8 cellular contexts compared by ENCODE assay signal in the genomic region with DNA sequence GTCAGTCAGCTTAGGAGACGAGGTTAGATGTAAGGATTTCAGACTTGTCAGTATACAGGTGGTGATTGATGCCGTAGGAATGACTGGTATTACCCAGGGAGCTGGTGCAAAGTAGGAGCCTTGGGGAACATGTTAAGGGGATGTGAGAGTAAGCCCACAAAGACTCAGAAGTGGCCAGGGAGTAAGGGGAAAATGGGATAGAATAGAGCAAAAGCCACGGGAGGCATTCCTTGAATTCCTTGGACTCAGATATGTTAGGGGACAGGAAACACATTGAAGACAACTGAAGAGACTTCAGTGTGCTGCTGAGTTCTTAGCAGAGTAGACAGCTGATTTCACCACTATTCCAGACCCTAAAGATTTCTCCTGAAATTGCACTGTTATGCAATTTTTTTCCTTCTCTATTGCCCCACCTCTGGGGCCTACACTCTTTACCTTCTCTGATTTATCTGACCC. TPM values are rescaled to one million over a fixed set of nuclear protein-coding genes. Genes with fewer than 3 reads are reported as not detected.
DNase-seq lines count a peak whose midpoint lies in the region; ATAC-seq, FAIRE-seq and TF ChIP-seq lines count a peak whose summit lies in the region.

No MANE protein-coding gene starts in this region.

- H3K27me3 ChIP-seq in adipocyte (replicated peaks; ENCODE audit: control insufficient read depth, insufficient read depth, low read length): no peaks in the 10 kb centered on the region

- peak overlapping the region; percentile 95 for H3K9ac ChIP-seq in adipocyte (ENCODE audit: low read length)
- peak overlapping the region in 1 of 2 donors; percentile 95 for H3K9ac ChIP-seq in kidney (ENCODE audit: low read length in 2 of 2)

- FAIRE-seq in kidney (lab: Jason Lieb, UNC) (no peak), urothelium cell line (lab: Jason Lieb, UNC) (no peak), D721Med (lab: Jason Lieb, UNC) (no peak)

- H3K4me3 ChIP-seq in AG10803 (ENCODE audit: low read length): peak overlapping the region; percentile 67; the same call in 1 of the 2 replicates
- peak overlapping the region; percentile 90 for H3K4me3 ChIP-seq in adipocyte (ENCODE audit: low read length)
- H3K4me3 ChIP-seq in kidney (ENCODE audit: low read length in 2 of 2): peak overlapping the region; percentile 83 to 98
- no peak overlapping the region for H3K4me3 ChIP-seq in lower leg skin (ENCODE audit: low read depth, poor library complexity, severe bottlenecking)

- DNase-seq in AG10803 (ENCODE audit: low read depth) (peak; percentile 86), HS-27A (ENCODE audit: low read depth) (peak; percentile 73), adipocyte (ENCODE audit: low read depth) (peak; percentile 56), kidney (no peak), urothelium cell line (ENCODE audit: low spot score) (peak; percentile 16), lower leg skin (ENCODE audit: low spot score in 2 of 2) (no peak), D721Med (ENCODE audit: insufficient read length, low spot score) (no peak)

- intact Hi-C loops in kidney (cut with DNase I): no loop called here
- intact Hi-C loops in lower leg skin (cut with DNase I; ENCODE audit: low total_unique reads): loop anchor here (10.0 kb wide), 1 partner anchor 66 kb away; a partner anchor contains a TSS

- WGBS in lower leg skin, 2 donors: 60 to 64% methylated on average over 3 of the region's 3 CpGs

- peak overlapping the region in 1 of 2 donors; percentile 99 for H3K27ac ChIP-seq in kidney (ENCODE audit: low read depth in 2 of 2, low read length in 2 of 2)

- H3K36me3 ChIP-seq in adipocyte (ENCODE audit: control insufficient read depth, insufficient read depth, low read length, severe bottlenecking): peaks cover 57% of the 10 kb centered on the region
- peaks cover 12 to 16% of the 10 kb centered on the region in 2 donors for H3K36me3 ChIP-seq in kidney (ENCODE audit: control insufficient read depth in 1 of 2, insufficient read depth in 2 of 2, low read length in 2 of 2)

- H3K9me3 ChIP-seq in adipocyte (ENCODE audit: control insufficient read depth, low read length): no peaks in the 10 kb centered on the region
- no peaks in the 10 kb centered on the region for H3K9me3 ChIP-seq in kidney (ENCODE audit: control insufficient read depth in 1 of 2, low read length in 2 of 2)

- TF ChIP-seq CTCF in AG10803 (conservative IDR thresholded peaks at IDR 0.05; ENCODE audit: low read length) (no peak), kidney (IDR thresholded peaks at IDR 0.05; ENCODE audit: borderline replicate concordance, extremely low read depth, insufficient read depth) (no peak), lower leg skin (IDR thresholded peaks at IDR 0.05) (no peak), D721Med (IDR thresholded peaks at IDR 0.05; ENCODE audit: insufficient read depth, missing control alignments) (no peak)

- no peak for ATAC-seq in HG02884 (IDR thresholded peaks at IDR 0.05; ENCODE audit: unreplicated experiment)

- no peak for TF ChIP-seq POLR2A in lower leg skin (IDR thresholded peaks at IDR 0.05)

- H3K4me1 ChIP-seq in adipocyte (ENCODE audit: control insufficient read depth, insufficient read depth, low read length) (peaks cover 33% of the 10 kb centered on the region), kidney (ENCODE audit: control insufficient read depth in 1 of 2, insufficient read depth in 1 of 2, low read depth in 1 of 2, low read length in 2 of 2) (peaks cover 0 to 15% of the 10 kb centered on the region in 2 donors)

RNA-seq across cellular contexts. Expression of a gene that starts 1.2 kb away (rescaled TPM):
- total RNA-seq in kidney (20.4 TPM), lower leg skin (10 to 100 TPM in 3 of 4 donors, 1 to 10 TPM in 1; 5.4 to 31.5 (median 13.8) TPM)
- 30.5 TPM for polyA plus RNA-seq in kidney (ENCODE audit: insufficient read depth, low read depth, low replicate concordance)

RNA-seq across cellular contexts. Expression of a gene that starts 28.8 kb away (rescaled TPM):
- total RNA-seq in kidney (130 TPM), lower leg skin (100 to 1,000 TPM in 3 of 4 donors, 10 to 100 TPM in 1; 98.5 to 155 (median 129) TPM)
- 121 TPM for polyA plus RNA-seq in kidney (ENCODE audit: insufficient read depth, low read depth, low replicate concordance)

RNA-seq across cellular contexts. Expression of a gene that starts 29.6 kb away (rescaled TPM):
- 56.7 TPM for total RNA-seq in kidney
- 87.2 TPM for polyA plus RNA-seq in kidney (ENCODE audit: insufficient read depth, low read depth, low replicate concordance)
- 10 to 100 TPM; 57.4 to 68.6 (median 59.2) TPM for total RNA-seq in lower leg skin

RNA-seq across cellular contexts. Expression of a gene that starts 33.3 kb away (rescaled TPM):
- total RNA-seq in kidney: 108 TPM
- polyA plus RNA-seq in kidney (ENCODE audit: insufficient read depth, low read depth, low replicate concordance): 63.5 TPM
- 10 to 100 TPM; 57.8 to 76.7 (median 67.9) TPM for total RNA-seq in lower leg skin

RNA-seq across cellular contexts. Expression of a gene that starts 39.4 kb away (rescaled TPM):
- total RNA-seq in kidney (not detected), lower leg skin (1 to 10 TPM in 2 of 4 donors, under 1 TPM in 2; 0.51 to 2.5 (median 1.0) TPM)
- 0.34 TPM for polyA plus RNA-seq in kidney (ENCODE audit: insufficient read depth, low read depth, low replicate concordance)

Comparison
In these comparisons a context has a peak if more than half of its experiments do, and no peak if none do; other contexts are left out.
1. DNase-seq: peak in AG10803 (single experiment), HS-27A (single experiment), adipocyte (single experiment) and urothelium cell line (single experiment); none in kidney (single experiment), lower leg skin (0 of 2) and D721Med (single experiment).